In the genomic region with DNA sequence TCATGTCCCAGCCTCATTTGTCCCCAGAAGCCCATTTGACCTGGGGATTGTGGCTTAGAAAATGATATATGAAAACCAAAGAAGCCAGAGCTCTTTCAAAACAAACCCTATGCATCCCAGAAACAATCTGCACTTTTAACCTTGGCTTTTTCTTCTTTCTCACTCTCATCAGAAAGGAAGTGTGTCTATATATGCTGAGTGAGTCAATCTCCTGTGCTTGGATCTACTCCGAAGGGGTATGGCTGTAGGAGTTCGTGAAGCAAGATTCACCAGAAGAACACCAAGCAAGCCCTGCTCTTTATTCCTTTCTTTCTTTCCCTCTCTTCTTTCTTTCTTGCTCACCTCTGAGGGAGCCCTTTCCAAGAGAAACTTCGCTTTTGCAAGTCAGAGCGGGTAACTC, we compare ENCODE assay signal across 12 cellular contexts. TPM values are rescaled to one million over a fixed set of nuclear protein-coding genes. Genes with fewer than 3 reads are reported as not detected.
DNase-seq lines count a peak whose midpoint lies in the region; ATAC-seq, FAIRE-seq and TF ChIP-seq lines count a peak whose summit lies in the region.
"Had no signal": no experiment of that assay in that cellular context is flagged by ENCODE, and none has a peak within 500 bp of the region (broad histone marks: within the 10 kb centered on the region; RNA-seq: fewer than 3 reads in every experiment).

No MANE protein-coding gene starts in this region.

- no peak overlapping the region for H3K27ac Mint-ChIP-seq in Calu3 (ENCODE audit: unreplicated experiment)

- no peak overlapping the region for H3K4me3 Mint-ChIP-seq in Calu3 (ENCODE audit: low read depth, unreplicated experiment)

- H3K9me3 Mint-ChIP-seq in Calu3 (ENCODE audit: low read depth, unreplicated experiment), result no peaks in the 10 kb centered on the region

- no peaks in the 10 kb centered on the region for H3K36me3 Mint-ChIP-seq in Calu3 (ENCODE audit: insufficient read depth, unreplicated experiment)

- H2AFZ ChIP-seq in keratinocyte (ENCODE audit: control insufficient read depth, low read length), result peak overlapping the region; percentile 41

- no peaks in the 10 kb centered on the region for H3K4me1 Mint-ChIP-seq in Calu3 (ENCODE audit: low read depth, unreplicated experiment)

- peak overlapping the region; percentile 14 to 61 (median 52) for H3K4me3 ChIP-seq in keratinocyte (ENCODE audit: control insufficient read depth in 2 of 3, extremely low read depth in 1 of 3, insufficient read depth in 2 of 3, low read depth in 1 of 3, low read length in 3 of 3)
- H3K4me3 ChIP-seq in subcutaneous abdominal adipose tissue (ENCODE audit: low read depth in 1 of 5, low read length in 5 of 5), result peak overlapping the region in 4 of 5 donors; percentile 50 to 68 (median 58)
- H3K4me3 ChIP-seq: mucosa of descending colon, SK-N-MC had no signal

- no peaks in the 10 kb centered on the region for H3K36me3 ChIP-seq in keratinocyte (ENCODE audit: control insufficient read depth in 2 of 2, extremely low read depth in 1 of 2, insufficient read depth in 2 of 2, low read length in 2 of 2)
- H3K36me3 ChIP-seq in subcutaneous abdominal adipose tissue (ENCODE audit: control insufficient read depth in 5 of 5, insufficient read depth in 5 of 5, low read length in 5 of 5), result no peaks in the 10 kb centered on the region

- no peaks in the 10 kb centered on the region for H3K9me1 ChIP-seq in keratinocyte (ENCODE audit: control insufficient read depth, extremely low read depth, insufficient read depth, low read length)

- H3K27ac ChIP-seq in cingulate gyrus (ENCODE audit: low read depth, low read length) (peak overlapping the region; percentile 19), keratinocyte (ENCODE audit: control insufficient read depth, insufficient read depth, low read length) (peak overlapping the region; percentile 15), subcutaneous abdominal adipose tissue (ENCODE audit: low read depth, low read length) (no peak overlapping the region)
- H3K27ac ChIP-seq: HL-60, SK-N-MC had no signal

- no peaks in the 10 kb centered on the region for H3K9me3 ChIP-seq in keratinocyte (ENCODE audit: control insufficient read depth, low read depth, low read length)
- H3K9me3 ChIP-seq in subcutaneous abdominal adipose tissue (ENCODE audit: control insufficient read depth in 5 of 5, low read length in 5 of 5), result no peaks in the 10 kb centered on the region
- H3K9me3 ChIP-seq: mucosa of descending colon had no signal

- H3K4me2 ChIP-seq in keratinocyte (ENCODE audit: control insufficient read depth, extremely low read depth, insufficient read depth, low read depth, low read length), result peak overlapping the region; percentile 48

- no peak for TF ChIP-seq CTCF in keratinocyte (optimal IDR thresholded peaks at IDR 0.05 in 1 of 3, IDR thresholded peaks at IDR 0.05 in 1 of 3, conservative IDR thresholded peaks at IDR 0.05 in 1 of 3; ENCODE audit: extremely low read depth in 1 of 3, insufficient read depth in 2 of 3, low read length in 3 of 3)
- no peak for TF ChIP-seq CTCF in Calu3 (IDR thresholded peaks at IDR 0.05; ENCODE audit: unreplicated experiment)

- no peaks in the 10 kb centered on the region for H3K79me2 ChIP-seq in keratinocyte (ENCODE audit: control insufficient read depth, insufficient read depth, low read length)

- H3K27me3 Mint-ChIP-seq in Calu3 (ENCODE audit: unreplicated experiment), result peaks cover 100% of the 10 kb centered on the region

- H3K9ac ChIP-seq in keratinocyte (ENCODE audit: control insufficient read depth, extremely low read depth, insufficient read depth, low read length) (peak overlapping the region; percentile 57), subcutaneous abdominal adipose tissue (ENCODE audit: low read length in 5 of 5) (no peak overlapping the region)

- peak; percentile 47 for DNase-seq in HT1080 (ENCODE audit: low read depth)
- no peak for DNase-seq in keratinocyte (ENCODE audit: low read depth, low spot score)
- no peak for DNase-seq in Calu3
- DNase-seq: activated effector memory CD4-positive, alpha-beta T cell treated with anti-CD3 and anti-CD28 coated beads, Interleukin-2, amount 50 U/mL, for 16 hours had no signal

- H3K27me3 ChIP-seq in keratinocyte (ENCODE audit: control insufficient read depth, extremely low read depth, insufficient read depth, low read length), result no peaks in the 10 kb centered on the region
- H3K27me3 ChIP-seq in subcutaneous abdominal adipose tissue (ENCODE audit: control insufficient read depth in 5 of 5, insufficient read depth in 4 of 5, low read length in 5 of 5), result peaks cover 21 to 39% (median 30%) of the 10 kb centered on the region in 5 donors

- no peaks in the 10 kb centered on the region for H4K20me1 ChIP-seq in keratinocyte (ENCODE audit: control insufficient read depth, extremely low read depth, insufficient read depth, low read length)

- BruUV-seq in Calu3 (replicated peaks; lab: Mats Ljungman, UMichigan), result no TSS peak

- dilution Hi-C loops in keratinocyte (cut with MboI; ENCODE audit: extremely low pct_ligation_motif_present, low sequenced_read_pairs), result no loop called here

- no peak for ATAC-seq in HG02759 (IDR thresholded peaks at IDR 0.05; ENCODE audit: unreplicated experiment)
- no peak for ATAC-seq in GM18502 (IDR thresholded peaks at IDR 0.05; ENCODE audit: poor library complexity, unreplicated experiment)

- H3K4me1 ChIP-seq in keratinocyte (ENCODE audit: control insufficient read depth, extremely low read depth, insufficient read depth, low read length) (peaks cover 37% of the 10 kb centered on the region), subcutaneous abdominal adipose tissue (ENCODE audit: control insufficient read depth in 5 of 5, insufficient read depth in 5 of 5, low read length in 5 of 5) (peaks cover 0 to 17% (median 9%) of the 10 kb centered on the region in 5 donors)

- CTCF ChIA-PET in Calu3 (lab: Charles Lee), result interaction anchor here (1.1 kb wide), 1 partner anchor 734 kb away, joined by 3 read pairs; no protein-coding TSS in a partner anchor

- intact Hi-C loops in Calu3 (cut with micrococcal nuclease; ENCODE audit: unreplicated experiment), result no loop called here

- peak; percentile 87 for FAIRE-seq in keratinocyte (lab: Jason Lieb, UNC)
- FAIRE-seq: colon had no signal

RNA-seq across cellular contexts. Expression of a gene that starts 0.6 kb away (rescaled TPM):
- total RNA-seq in HT1080 (2014; rRNA removed; shearing (Covaris generic)), result not detected in 2 replicates
- 0.08 and 0.17 TPM in 2 replicates for polyA plus RNA-seq in HT1080 (2015; cell fraction: cytosol; rRNA removed)
- 0.25 and 0.56 TPM in 2 replicates for polyA plus RNA-seq in HT1080 (2015; cell fraction: nucleus; rRNA removed)
- polyA plus RNA-seq in keratinocyte, result 4.1 to 10.0 TPM (median 4.4 TPM) in 3 replicates
- 3.7 TPM for polyA plus RNA-seq in keratinocyte (2011; ENCODE audit: low read depth)
- polyA plus RNA-seq in keratinocyte (2011; cell fraction: cytosol; rRNA removed), result 3.7 and 4.9 TPM in 2 replicates
- polyA plus RNA-seq in keratinocyte (2011; cell fraction: nucleus; rRNA removed), result 12.1 and 16.1 TPM in 2 replicates
- 3.2 and 14.2 TPM in 2 replicates for polyA plus RNA-seq in keratinocyte (2012; ENCODE audit: low replicate concordance)
- polyA minus RNA-seq in keratinocyte, result 3.8 to 14.5 TPM (median 3.9 TPM) in 3 replicates
- polyA minus RNA-seq in keratinocyte (2011; cell fraction: cytosol; rRNA and poly(A)+ RNA removed), result 5.0 TPM
- 5.9 and 14.6 TPM in 2 replicates for polyA minus RNA-seq in keratinocyte (2011; cell fraction: nucleus; rRNA and poly(A)+ RNA removed)
- total RNA-seq in Calu3 (2022), result not detected in 2 replicates
